ENCODE assay signal across 8 cellular contexts in the genomic region with DNA sequence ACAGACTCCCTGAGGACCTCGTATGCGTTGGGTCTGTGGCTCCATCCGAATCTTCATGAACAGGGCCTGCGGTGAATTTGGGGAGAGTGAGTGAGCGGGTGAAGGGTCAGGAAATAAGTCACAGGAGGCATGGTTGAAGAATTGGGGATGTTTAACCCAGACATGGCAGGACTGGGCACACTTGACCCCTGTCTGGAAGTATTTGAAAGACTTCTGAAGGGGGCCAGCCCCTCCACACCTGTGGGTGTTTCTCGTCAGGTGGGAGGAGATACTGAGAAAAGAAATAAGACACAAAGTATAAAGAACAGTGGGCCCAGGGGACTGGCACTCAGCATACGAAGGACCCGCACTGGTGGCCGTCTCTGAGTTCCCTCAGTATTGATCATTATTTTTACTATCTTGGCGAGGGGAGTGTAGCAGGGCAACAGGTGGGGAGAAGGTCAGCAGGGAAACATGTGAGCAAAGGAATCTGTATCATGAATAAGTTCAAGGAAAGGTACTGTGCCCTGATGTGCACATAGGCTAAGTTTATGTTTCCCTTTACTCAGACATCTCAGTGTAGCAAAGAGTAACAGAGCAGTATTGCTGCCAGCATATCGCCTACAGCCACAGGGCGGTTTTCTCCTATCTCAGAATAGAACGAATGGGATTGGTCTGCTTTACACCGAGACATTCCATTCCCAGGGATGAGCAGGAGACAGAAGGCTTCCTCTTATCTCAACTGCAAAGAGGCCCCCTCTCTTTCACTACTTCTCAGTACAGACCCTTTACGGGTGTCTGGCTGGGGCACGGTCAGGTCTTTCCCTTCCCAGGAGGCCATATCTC. TPM values are rescaled to one million over a fixed set of nuclear protein-coding genes. Genes with fewer than 3 reads are reported as not detected.
DNase-seq lines count a peak whose midpoint lies in the region; ATAC-seq, FAIRE-seq and TF ChIP-seq lines count a peak whose summit lies in the region.

No MANE protein-coding gene starts in this region.

- peak overlapping the region; percentile 96 for H3K9ac ChIP-seq in GM12878 (ENCODE audit: control insufficient read depth, insufficient read depth, low read length)
- H3K9ac ChIP-seq in mesendoderm (ENCODE audit: low read length) = peak overlapping the region; percentile 80

- peaks cover 21% of the 10 kb centered on the region for H3K79me1 ChIP-seq in mesendoderm (ENCODE audit: low read length)

- POLR2A ChIA-PET in GM12878 (lab: Charles Lee) = interaction anchor here (0.6 to 1.2 kb wide), 4 partner anchors 12 to 353 kb away, joined by 3 to 10 read pairs (median 6); a partner anchor contains a TSS

- H3K56ac ChIP-seq in mesendoderm (ENCODE audit: low read length) = peak overlapping the region; percentile 75

- H3K27ac ChIP-seq in 22Rv1 (peak overlapping the region; percentile 75), GM12878 (ENCODE audit: control insufficient read depth, insufficient read depth) (peak overlapping the region; percentile 83), mesendoderm (ENCODE audit: low read depth, low read length) (peak overlapping the region; percentile 58)

- H3K4ac ChIP-seq in mesendoderm (ENCODE audit: low read depth, low read length) = peak overlapping the region; percentile 93

- H2AK5ac ChIP-seq in mesendoderm (ENCODE audit: low read length) = no peak overlapping the region

- TF ChIP-seq CTCF in 22Rv1 (IDR thresholded peaks at IDR 0.05) (no peak), GM12878 (IDR thresholded peaks at IDR 0.05 in 2 of 3, conservative IDR thresholded peaks at IDR 0.05 in 1 of 3; ENCODE audit: control insufficient read depth in 2 of 3, extremely low read depth in 1 of 3, insufficient read depth in 1 of 3, low read depth in 3 of 3, low read length in 3 of 3) (no peak), GM10266 (IDR thresholded peaks at IDR 0.05; ENCODE audit: control insufficient read depth, insufficient read depth, low read depth, missing control alignments) (no peak)

- FAIRE-seq in GM12878 (lab: Jason Lieb, UNC) = no peak

- H2AFZ ChIP-seq in GM12878 (ENCODE audit: control insufficient read depth, low read depth, low read length) = no peak overlapping the region

- ATAC-seq in HG03066 (IDR thresholded peaks at IDR 0.05; ENCODE audit: low read depth, unreplicated experiment) (peak; percentile 16), GM12878 (no peak), HG03159 (IDR thresholded peaks at IDR 0.05; ENCODE audit: unreplicated experiment) (no peak)

- no peak for TF ChIP-seq RAD21 in GM12878 (IDR thresholded peaks at IDR 0.05; ENCODE audit: insufficient read depth, low read depth, low read length)

- SMC1A ChIA-PET in GM12878 (lab: Charles Lee; ENCODE audit: uncharacterized antibody, unreplicated experiment) = interaction anchor here (0.8 to 2.4 kb wide), 6 partner anchors 14 to 237 kb away, joined by 3 to 11 read pairs (median 5); a partner anchor contains a TSS

- WGBS in GM12878 (ENCODE audit: insufficient coverage, insufficient replicate concordance, low lambda C conversion rate, missing lambda C conversion rate) = 12% methylated on average over 16 of the region's 16 CpGs
- WGBS in mesendoderm (ENCODE audit: extremely low coverage, insufficient coverage, low lambda C conversion rate) = no CpG with 5 or more reads among the region's 16 CpGs

- H3K23ac ChIP-seq in mesendoderm (ENCODE audit: low read length) = no peak overlapping the region

- RAD21 ChIA-PET in GM12878 (lab: Charles Lee; ENCODE audit: unreplicated experiment) = interaction anchor here (0.7 to 1.4 kb wide), 8 partner anchors 14 to 242 kb away, joined by 3 to 7 read pairs (median 3); no protein-coding TSS in a partner anchor

- in situ Hi-C loops in GM12878 (cut with MboI) = no loop called here

- no peaks in the 10 kb centered on the region; the same call in 1 of the 2 replicates for H4K20me1 ChIP-seq in GM12878 (ENCODE audit: control insufficient read depth, insufficient read depth)

- H4K8ac ChIP-seq in mesendoderm (ENCODE audit: low read depth, low read length) = peak overlapping the region; percentile 93

- H3K4me2 ChIP-seq in GM12878 (ENCODE audit: control insufficient read depth, insufficient read depth) (peak overlapping the region; percentile 82), mesendoderm (ENCODE audit: low read length) (peak overlapping the region; percentile 38)

- H3K18ac ChIP-seq in mesendoderm (ENCODE audit: low read length) = peak overlapping the region; percentile 96

- intact Hi-C loops in GM12878 (cut with micrococcal nuclease; ENCODE audit: unreplicated experiment) = no loop called here

- TF ChIP-seq EP300 in GM12878 (IDR thresholded peaks at IDR 0.05; ENCODE audit: borderline replicate concordance in 1 of 2, control insufficient read depth in 1 of 2, low read depth in 2 of 2, low read length in 2 of 2) = no peak

- H2BK120ac ChIP-seq in mesendoderm (ENCODE audit: low read depth, low read length) = peak overlapping the region; percentile 29

- H3K4me3 ChIP-seq in GM12878 = peak overlapping the region; percentile 67
- H3K4me3 ChIP-seq in mesendoderm (ENCODE audit: low read length) = peak overlapping the region; percentile 61

- DNase-seq in GM12878 (ENCODE audit: low read depth, low spot score) = no peak
- peak; percentile 76 for DNase-seq in mesendoderm
- DNase-seq in hypothalamus (lab: John Stamatoyannopoulos, UW) = no peak
- DNase-seq in DMS 273 treated with DMSO at 0.1 percent for 48 hours (lab: John Stamatoyannopoulos, UW) = no peak
- no peak for DNase-seq in GM10266 (ENCODE audit: extremely low spot score)

- H2BK5ac ChIP-seq in mesendoderm (ENCODE audit: low read length) = no peak overlapping the region

- CTCF ChIA-PET in GM12878 (lab: Yijun Ruan, JAX) = interaction anchor here (0.9 to 2.9 kb wide), 7 partner anchors 10 to 242 kb away, joined by 3 to 32 read pairs (median 7); a partner anchor contains a TSS

- H3K27me3 ChIP-seq in GM12878 (replicated peaks in 1 of 2; ENCODE audit: control insufficient read depth in 2 of 2, insufficient read depth in 2 of 2, low read length in 1 of 2) (no peaks in the 10 kb centered on the region), mesendoderm (ENCODE audit: insufficient read depth, low read length, poor library complexity) (no peaks in the 10 kb centered on the region)

- no peak overlapping the region for H4K5ac ChIP-seq in mesendoderm (ENCODE audit: low read length)

- H3K36me3 ChIP-seq in GM12878 (ENCODE audit: control insufficient read depth in 2 of 2, insufficient read depth in 2 of 2, low read length in 1 of 2) = peaks cover 2 to 7% of the 10 kb centered on the region in 2 experiments; a peak in 3 of 4 replicates
- H3K36me3 ChIP-seq in mesendoderm (ENCODE audit: control insufficient read depth, insufficient read depth, low read length) = no peaks in the 10 kb centered on the region

- H3K9me3 ChIP-seq in GM12878 (replicated peaks; ENCODE audit: control insufficient read depth, insufficient read depth, low read length) = no peaks in the 10 kb centered on the region

- no peak overlapping the region for H2BK15ac ChIP-seq in mesendoderm (replicated peaks; ENCODE audit: low read depth)

- TF ChIP-seq POLR2A in GM12878 (IDR thresholded peaks at IDR 0.05; ENCODE audit: low read depth, low read length) = 0 out of 2 replicates have a peak, but pooled peaks have one; percentile 26

- BruUV-seq in GM12878 (replicated peaks; lab: Mats Ljungman, UMichigan) = no TSS peak

- H3K79me2 ChIP-seq in GM12878 (ENCODE audit: control insufficient read depth, insufficient read depth, low read length) (peaks cover 38% of the 10 kb centered on the region), mesendoderm (ENCODE audit: control insufficient read depth, insufficient read depth, low read length) (peaks cover 13% of the 10 kb centered on the region)

- H3K4me1 ChIP-seq in GM12878 (ENCODE audit: control insufficient read depth, insufficient read depth, low read length) = no peaks in the 10 kb centered on the region; the same call in 1 of the 2 replicates
- peaks cover 1% of the 10 kb centered on the region for H3K4me1 ChIP-seq in mesendoderm (ENCODE audit: control insufficient read depth, low read depth, low read length)

TF ChIP-seq in GM12878, 131 proteins besides CTCF, POLR2A, EP300 and RAD21 (continues in another document):
- TF ChIP-seq IKZF2 (IDR thresholded peaks at IDR 0.05) (no peak), PML (IDR thresholded peaks at IDR 0.05; ENCODE audit: low read length) (peak; percentile 19; the same call in 1 of the 2 replicates), TCF3 (IDR thresholded peaks at IDR 0.05; ENCODE audit: borderline replicate concordance, insufficient read depth, low read depth, low read length) (no peak)

RNA-seq across cellular contexts. Expression of a gene that starts 38.2 kb away (rescaled TPM):
- 217 and 258 TPM in 2 replicates for total RNA-seq in GM12878 (2013; cell fraction: nucleolus; rRNA removed)
- 13.0 and 14.7 TPM in 2 replicates for total RNA-seq in GM12878 (2014; rRNA removed)
- total RNA-seq in GM12878 (2014; rRNA removed; fragmentation: Illumina TruSeq; extraction: Trizol) = 7.9 and 8.1 TPM in 2 replicates
- 23.5 and 26.8 TPM in 2 replicates for total RNA-seq in GM12878 (2021)
- polyA plus RNA-seq in GM12878 (2011; ENCODE audit: low read depth) = 6.9 TPM
- 21.8 and 46.7 TPM in 2 replicates for polyA plus RNA-seq in GM12878 (2011; rRNA removed)
- 38.7 and 47.0 TPM in 2 replicates for polyA plus RNA-seq in GM12878 (2011; cell fraction: cytosol; rRNA removed)
- polyA plus RNA-seq in GM12878 (2011; cell fraction: nucleus; rRNA removed) = 115 and 127 TPM in 2 replicates
- polyA plus RNA-seq in GM12878 (2012) = 14.6 and 20.5 TPM in 2 replicates
- polyA plus RNA-seq in GM12878 (2014; fragmentation: Illumina TruSeq; extraction: Trizol) = 10.2 and 14.2 TPM in 2 replicates
- 1 to 10 TPM; 1.6 to 2.6 TPM for polyA plus RNA-seq in GM12878 (2014; fragmentation: Nextera tagmentation; extraction: Ambion mirVana)
- 13.3 and 14.6 TPM in 2 replicates for polyA plus RNA-seq in GM12878 (2014; rRNA removed)
- polyA plus RNA-seq in GM12878 (2016; fragmentation: Nextera tagmentation; extraction: Ambion mirVana) = 10 to 100 TPM; 18.8 to 19.4 TPM
- 48.5 and 62.2 TPM in 2 replicates for polyA minus RNA-seq in GM12878 (2011; rRNA and poly(A)+ RNA removed)
- 12.2 and 18.8 TPM in 2 replicates for polyA minus RNA-seq in GM12878 (2011; cell fraction: cytosol; rRNA and poly(A)+ RNA removed)
- polyA minus RNA-seq in GM12878 (2011; cell fraction: nucleus; rRNA and poly(A)+ RNA removed) = 57.4 and 65.9 TPM in 2 replicates
- polyA plus RNA-seq in mesendoderm (2013, experiment 1 of 2) = 18.7 TPM
- polyA plus RNA-seq in mesendoderm (2013, experiment 2 of 2) = 18.7 TPM
